20 cellular contexts compared by ENCODE assay signal in the genomic region with DNA sequence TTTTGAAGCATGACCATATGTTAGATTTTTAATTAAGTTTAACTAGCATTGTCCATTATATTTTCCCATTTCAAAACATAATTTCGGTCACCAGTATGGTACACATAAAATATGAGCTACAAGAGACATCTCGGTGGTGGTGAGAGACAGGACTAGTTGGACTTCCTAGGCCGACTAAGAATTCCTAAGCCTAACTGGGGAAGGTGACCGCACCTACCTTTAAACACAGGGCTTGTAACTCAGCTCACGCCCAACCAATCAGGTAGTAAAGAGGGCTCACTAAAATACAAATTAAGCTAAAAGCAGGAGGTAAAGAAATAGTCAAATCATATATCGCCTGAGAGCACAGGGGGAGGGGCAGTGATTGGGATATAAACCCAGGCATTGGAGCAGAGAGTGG. TPM values are rescaled to one million over a fixed set of nuclear protein-coding genes. Genes with fewer than 3 reads are reported as not detected.
DNase-seq lines count a peak whose midpoint lies in the region; ATAC-seq, FAIRE-seq and TF ChIP-seq lines count a peak whose summit lies in the region.
"Had no signal": no experiment of that assay in that cellular context is flagged by ENCODE, and none has a peak within 500 bp of the region (broad histone marks: within the 10 kb centered on the region; RNA-seq: fewer than 3 reads in every experiment).

No MANE protein-coding gene starts in this region.

- no peaks in the 10 kb centered on the region for H3K27me3 Mint-ChIP-seq in mesothelial cell of epicardium (ENCODE audit: low read depth)
- H3K27me3 Mint-ChIP-seq: activated naive CD4-positive, alpha-beta T cell treated with anti-CD3 and anti-CD28 coated beads, Interleukin-2, amount 50 U/mL, for 24 hours had no signal

- no peak for DNase-seq in HepG2 (ENCODE audit: low spot score)
- DNase-seq in right lobe of liver, result no peak
- no peak for DNase-seq in mesothelial cell of epicardium (ENCODE audit: low spot score in 2 of 2, unreplicated experiment in 2 of 2)
- DNase-seq in stimulated activated naive CD8-positive, alpha-beta T cell treated with anti-CD3 and anti-CD28 coated beads, Interleukin-15, Interleukin-2, amounts not matched to agents 100 U/mL and 50 U/mL, for 24 hours, result no peak
- no peak for DNase-seq in cortex of kidney (lab: John Stamatoyannopoulos, UW)
- no peak for DNase-seq in OCI-M1 (lab: John Stamatoyannopoulos, UW)
- DNase-seq: cerebellar nuclear complex; IMR-90; NCI-H1436 treated with DMSO at 0.1 percent for 48 hours; NCI-H524; SHP77; stimulated activated CD4-positive, alpha-beta T cell treated with anti-CD3 and anti-CD28 coated beads, Interleukin-4, amount 100 ng/mL, for 4 hours; WERI-Rb-1 had no signal

- H3K4me2 ChIP-seq in HepG2 (ENCODE audit: low read depth, low read length), result no peak overlapping the region

- 96% methylated on average over 6 of the region's 6 CpGs for WGBS in HepG2 (ENCODE audit: low lambda C conversion rate)
- WGBS in right lobe of liver (ENCODE audit: insufficient coverage, low coverage, low lambda C conversion rate, missing lambda C conversion rate), result 81% methylated on average over 5 of the region's 6 CpGs

- H3K4me1 ChIP-seq in HepG2 (ENCODE audit: insufficient read depth, low read length), result peaks cover 46% of the 10 kb centered on the region
- H3K4me1 ChIP-seq in right lobe of liver, result peaks cover 0 to 20% (median 1%) of the 10 kb centered on the region in 4 donors
- H3K4me1 ChIP-seq: ascending aorta had no signal

- no TSS peak for BruUV-seq in HepG2 (replicated peaks; lab: Mats Ljungman, UMichigan)

- peaks cover 50% of the 10 kb centered on the region for H3K4me1 Mint-ChIP-seq in mesothelial cell of epicardium

- TF ChIP-seq CTCF in HepG2 (CRISPR knock-in tag; IDR thresholded peaks at IDR 0.05), result no peak
- TF ChIP-seq CTCF in right lobe of liver (IDR thresholded peaks at IDR 0.05), result no peak
- no peak for TF ChIP-seq CTCF in VCaP (conservative IDR thresholded peaks at IDR 0.05)
- TF ChIP-seq CTCF in mesothelial cell of epicardium (IDR thresholded peaks at IDR 0.05; ENCODE audit: unreplicated experiment), result no peak

- H2AFZ ChIP-seq in HepG2 (ENCODE audit: low read length), result no peak overlapping the region

- H4K20me1 ChIP-seq in HepG2 (ENCODE audit: insufficient read depth, low read length), result no peaks in the 10 kb centered on the region
- H4K20me1 ChIP-seq: BLaER1 treated with 17β-estradiol and CSF1 and Interleukin-3, amounts not matched to agents 10 nM and 100 nM had no signal

- no peaks in the 10 kb centered on the region for H3K9me3 ChIP-seq in HepG2 (ENCODE audit: low read length)
- H3K9me3 ChIP-seq in right lobe of liver, result no peaks in the 10 kb centered on the region
- H3K9me3 ChIP-seq: ascending aorta; BLaER1 treated with 17β-estradiol and CSF1 and Interleukin-3, amounts not matched to agents 10 nM and 100 nM; neutrophil had no signal

- POLR2A ChIA-PET in HepG2 (lab: Yijun Ruan, JAX), result interaction anchor here (1.9 kb wide), 1 partner anchor 12 kb away, joined by 4 read pairs; no protein-coding TSS in a partner anchor

- H3K27me3 ChIP-seq in HepG2 (ENCODE audit: control insufficient read depth in 1 of 2, insufficient read depth in 2 of 2, low read length in 2 of 2) (no peaks in the 10 kb centered on the region), right lobe of liver (no peaks in the 10 kb centered on the region)
- H3K27me3 ChIP-seq: ascending aorta; BLaER1 treated with 17β-estradiol and CSF1 and Interleukin-3, amounts not matched to agents 10 nM and 100 nM; neutrophil had no signal

- no peak for TF ChIP-seq POLR2A in HepG2 (IDR thresholded peaks at IDR 0.05; ENCODE audit: insufficient read depth in 1 of 2, low read depth in 2 of 2, low read length in 2 of 2)
- TF ChIP-seq POLR2A in right lobe of liver (IDR thresholded peaks at IDR 0.05), result no peak

- ATAC-seq in HepG2 (no peak), right lobe of liver (no peak), GM18907 (IDR thresholded peaks at IDR 0.05; ENCODE audit: unreplicated experiment) (no peak)
- no peak for ATAC-seq in stimulated activated naive CD8-positive, alpha-beta T cell treated with anti-CD3 and anti-CD28 coated beads, Interleukin-15, Interleukin-2, amounts not matched to agents 100 U/mL and 50 U/mL, for 24 hours

- TF ChIP-seq RAD21 in HepG2 (CRISPR knock-in tag; IDR thresholded peaks at IDR 0.05), result no peak

- peaks cover 57% of the 10 kb centered on the region for H3K79me2 ChIP-seq in HepG2 (ENCODE audit: insufficient read depth, low read length)

- TF ChIP-seq EP300 in HepG2 (IDR thresholded peaks at IDR 0.05; ENCODE audit: low read depth in 2 of 2, low read length in 2 of 2) (no peak), HepG2 (CRISPR knock-in tag; IDR thresholded peaks at IDR 0.05; ENCODE audit: borderline replicate concordance) (no peak)

- H3K4me3 Mint-ChIP-seq in mesothelial cell of epicardium, result no peak overlapping the region
- H3K4me3 Mint-ChIP-seq: activated naive CD4-positive, alpha-beta T cell treated with anti-CD3 and anti-CD28 coated beads, Interleukin-2, amount 50 U/mL, for 24 hours had no signal

- peaks cover 7% of the 10 kb centered on the region for H3K9me3 Mint-ChIP-seq in mesothelial cell of epicardium

- peak overlapping the region; percentile 86 for H3K27ac Mint-ChIP-seq in mesothelial cell of epicardium
- H3K27ac Mint-ChIP-seq: activated naive CD4-positive, alpha-beta T cell treated with anti-CD3 and anti-CD28 coated beads, Interleukin-2, amount 50 U/mL, for 24 hours had no signal

- H3K27ac ChIP-seq in HepG2 (ENCODE audit: extremely low read length, insufficient read depth, low read length) (peak overlapping the region; percentile 83), right lobe of liver (no peak overlapping the region), VCaP (peak overlapping the region; percentile 23)
- H3K27ac ChIP-seq: ascending aorta, neutrophil, WERI-Rb-1 had no signal

- intact Hi-C loops in HepG2 (cut with micrococcal nuclease; ENCODE audit: unreplicated experiment), result no loop called here
- intact Hi-C loops in right lobe of liver (cut with DNase I), result no loop called here

- H3K4me3 ChIP-seq in HepG2 (replicated peaks in 1 of 3; ENCODE audit: insufficient read depth in 1 of 3, low read depth in 2 of 3, low read length in 3 of 3), result no peak overlapping the region
- no peak overlapping the region for H3K4me3 ChIP-seq in right lobe of liver
- H3K4me3 ChIP-seq: ascending aorta; BLaER1 treated with 17β-estradiol and CSF1 and Interleukin-3, amounts not matched to agents 10 nM and 100 nM had no signal

- no peak for FAIRE-seq in HepG2 (lab: Jason Lieb, UNC)

- H3K36me3 Mint-ChIP-seq in mesothelial cell of epicardium, result peaks cover 20% of the 10 kb centered on the region

- in situ Hi-C loops in HepG2 (cut with HindIII; ENCODE audit: extremely low pct_ligation_motif_present, low pct_unique_long_range_greater_than_20kb), result no loop called here

- H3K36me3 ChIP-seq in HepG2 (replicated peaks in 1 of 2; ENCODE audit: control insufficient read depth in 1 of 2, insufficient read depth in 2 of 2, low read length in 2 of 2) (0 out of 5 replicates have a peak, but pooled peaks cover 0 to 4% of the 10 kb centered on the region in 2 experiments), right lobe of liver (no peaks in the 10 kb centered on the region)
- H3K36me3 ChIP-seq: ascending aorta; BLaER1 treated with 17β-estradiol and CSF1 and Interleukin-3, amounts not matched to agents 10 nM and 100 nM; neutrophil; WERI-Rb-1 had no signal

- no peak overlapping the region for H3K9ac ChIP-seq in HepG2 (ENCODE audit: insufficient read depth, low read depth, low read length)
- H3K9ac ChIP-seq: BLaER1 treated with 17β-estradiol and CSF1 and Interleukin-3, amounts not matched to agents 10 nM and 100 nM had no signal

- CTCF ChIA-PET in HepG2 (lab: Yijun Ruan, JAX; ENCODE audit: low intra/inter-chr PET ratio, low total read pairs), result no interaction called here

RNA-seq across cellular contexts. Expression of a gene that starts 22.9 kb away (rescaled TPM):
- total RNA-seq in HepG2 (2016; rRNA removed; fragmentation: Illumina TruSeq; extraction: Trizol), result 21.5 and 23.0 TPM in 2 replicates
- total RNA-seq in HepG2 (2016; cell fraction: cytosol; rRNA removed; fragmentation: Illumina TruSeq; extraction: Trizol; ENCODE audit: low read depth), result 12.1 and 13.1 TPM in 2 replicates
- total RNA-seq in HepG2 (2016; cell fraction: insoluble cytoplasmic fraction; rRNA removed; fragmentation: Illumina TruSeq; extraction: Trizol), result 19.6 and 23.8 TPM in 2 replicates
- total RNA-seq in HepG2 (2016; cell fraction: membrane; rRNA removed; fragmentation: Illumina TruSeq; extraction: Trizol), result 10.2 and 13.9 TPM in 2 replicates
- 16.2 and 16.9 TPM in 2 replicates for total RNA-seq in HepG2 (2016; cell fraction: nucleus; rRNA removed; fragmentation: Illumina TruSeq; extraction: Trizol)
- polyA plus RNA-seq in HepG2 (2011; rRNA removed), result 27.2 and 31.9 TPM in 2 replicates
- polyA plus RNA-seq in HepG2 (2011; cell fraction: cytosol; rRNA removed), result 23.4 and 24.2 TPM in 2 replicates
- 6.0 and 7.0 TPM in 2 replicates for polyA plus RNA-seq in HepG2 (2011; cell fraction: nucleus; rRNA removed)
- polyA plus RNA-seq in HepG2 (2012), result 12.1 and 12.9 TPM in 2 replicates
- polyA plus RNA-seq in HepG2 (2016; cell fraction: cytosol; fragmentation: Illumina TruSeq; extraction: Trizol; ENCODE audit: low read depth), result 15.4 and 21.7 TPM in 2 replicates
- polyA plus RNA-seq in HepG2 (2016; cell fraction: insoluble cytoplasmic fraction; fragmentation: Illumina TruSeq; extraction: Trizol; ENCODE audit: low read depth), result 20.3 TPM in 2 replicates
- 9.1 and 11.0 TPM in 2 replicates for polyA plus RNA-seq in HepG2 (2016; cell fraction: membrane; fragmentation: Illumina TruSeq; extraction: Trizol; ENCODE audit: low read depth)
- 22.8 and 24.6 TPM in 2 replicates for polyA plus RNA-seq in HepG2 (2016; cell fraction: nucleus; fragmentation: Illumina TruSeq; extraction: Trizol; ENCODE audit: insufficient read depth, low read depth)
- 6.5 and 21.0 TPM in 2 replicates for polyA minus RNA-seq in HepG2 (2011; rRNA and poly(A)+ RNA removed; ENCODE audit: low replicate concordance)
- 12.3 and 14.1 TPM in 2 replicates for polyA minus RNA-seq in HepG2 (2011; cell fraction: cytosol; rRNA and poly(A)+ RNA removed)
- polyA minus RNA-seq in HepG2 (2011; cell fraction: nucleus; rRNA and poly(A)+ RNA removed), result 17.4 and 18.0 TPM in 2 replicates
- 1 to 10 TPM; 4.1 to 9.4 (median 6.9) TPM for total RNA-seq in right lobe of liver
- 31.6 to 35.9 TPM (median 32.5 TPM) in 3 replicates for total RNA-seq in mesothelial cell of epicardium

RNA-seq across cellular contexts. Expression of a gene that starts 54.2 kb away (rescaled TPM):
- not detected in 2 replicates for total RNA-seq in HepG2 (2016; rRNA removed; fragmentation: Illumina TruSeq; extraction: Trizol)
- total RNA-seq in HepG2 (2016; cell fraction: cytosol; rRNA removed; fragmentation: Illumina TruSeq; extraction: Trizol; ENCODE audit: low read depth), result not detected in 2 replicates
- not detected in 2 replicates for total RNA-seq in HepG2 (2016; cell fraction: insoluble cytoplasmic fraction; rRNA removed; fragmentation: Illumina TruSeq; extraction: Trizol)
- not detected in 2 replicates for total RNA-seq in HepG2 (2016; cell fraction: membrane; rRNA removed; fragmentation: Illumina TruSeq; extraction: Trizol)
- not detected in 2 replicates for total RNA-seq in HepG2 (2016; cell fraction: nucleus; rRNA removed; fragmentation: Illumina TruSeq; extraction: Trizol)
- polyA plus RNA-seq in HepG2 (2011; rRNA removed), result 0.03 TPM in 1 of 2 replicates, not detected in the other
- not detected in 2 replicates for polyA plus RNA-seq in HepG2 (2011; cell fraction: cytosol; rRNA removed)
- polyA plus RNA-seq in HepG2 (2011; cell fraction: nucleus; rRNA removed), result not detected in 2 replicates
- polyA plus RNA-seq in HepG2 (2012), result not detected in 2 replicates
- not detected in 2 replicates for polyA plus RNA-seq in HepG2 (2016; cell fraction: cytosol; fragmentation: Illumina TruSeq; extraction: Trizol; ENCODE audit: low read depth)
- not detected in 2 replicates for polyA plus RNA-seq in HepG2 (2016; cell fraction: insoluble cytoplasmic fraction; fragmentation: Illumina TruSeq; extraction: Trizol; ENCODE audit: low read depth)
- polyA plus RNA-seq in HepG2 (2016; cell fraction: membrane; fragmentation: Illumina TruSeq; extraction: Trizol; ENCODE audit: low read depth), result not detected in 2 replicates
- polyA plus RNA-seq in HepG2 (2016; cell fraction: nucleus; fragmentation: Illumina TruSeq; extraction: Trizol; ENCODE audit: insufficient read depth, low read depth), result not detected in 2 replicates
- polyA minus RNA-seq in HepG2 (2011; rRNA and poly(A)+ RNA removed; ENCODE audit: low replicate concordance), result not detected in 2 replicates
- polyA minus RNA-seq in HepG2 (2011; cell fraction: cytosol; rRNA and poly(A)+ RNA removed), result not detected in 2 replicates
- polyA minus RNA-seq in HepG2 (2011; cell fraction: nucleus; rRNA and poly(A)+ RNA removed), result not detected in 2 replicates
- total RNA-seq in right lobe of liver, result 1 to 10 TPM; 2.5 to 9.9 (median 5.2) TPM
- total RNA-seq in mesothelial cell of epicardium, result 37.3 to 44.0 TPM (median 42.7 TPM) in 3 replicates
- total RNA-seq: G401 had no signal

Comparison
In these comparisons a context has a peak if more than half of its experiments do, and no peak if none do; other contexts are left out.
1. H3K27ac ChIP-seq: peak in HepG2 (single experiment) and VCaP (single experiment); none in right lobe of liver (0 of 3).